ENCODE assay signal across 17 cellular contexts in the genomic region with DNA sequence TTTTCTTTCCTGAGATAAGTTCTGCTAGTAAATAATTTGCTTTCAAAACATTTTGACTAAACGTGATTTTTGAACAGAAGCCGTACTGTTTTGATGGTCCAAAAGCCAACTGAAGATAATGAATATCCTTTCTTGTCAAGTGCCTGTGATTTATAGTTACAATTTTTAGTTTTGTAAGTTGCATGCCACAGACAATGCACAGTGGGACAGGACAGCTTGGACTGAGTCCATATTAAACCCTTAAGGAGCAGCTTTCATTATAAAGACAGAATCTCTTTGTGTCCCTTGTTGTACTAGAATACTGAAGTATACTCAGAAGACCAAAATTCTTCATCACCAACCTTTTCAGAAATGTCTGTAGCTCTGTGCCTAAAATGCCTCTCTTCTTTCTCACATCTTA.
A peak's percentile ranks its signal among the peaks of the same experiment; 100 is the strongest.
DNase-seq lines count a peak whose midpoint lies in the region; ATAC-seq, FAIRE-seq and TF ChIP-seq lines count a peak whose summit lies in the region.
"Had no signal": no experiment of that assay in that cellular context is flagged by ENCODE, and none has a peak within 500 bp of the region (broad histone marks: within the 10 kb centered on the region; RNA-seq: fewer than 3 reads in every experiment).

No MANE protein-coding gene starts in this region.

- H3K4me3 ChIP-seq in K562, result no peak overlapping the region
- peak overlapping the region; percentile 7 for H3K4me3 ChIP-seq in thoracic aorta
- H3K4me3 ChIP-seq: GM12878, GM23248 had no signal

- DNase-seq in RPMI7951 (ENCODE audit: low read depth) (peak; percentile 4), K562 (ENCODE audit: extremely low read depth in 1 of 4, low spot score in 3 of 4) (no peak), thoracic aorta (ENCODE audit: low spot score) (no peak)
- DNase-seq: C1 segment of cervical spinal cord; Caco-2; CD4-positive, alpha-beta memory T cell; DMS153; DND-41; GDM1; H7 had no signal

- H4K20me1 ChIP-seq in K562 (replicated peaks; ENCODE audit: control insufficient read depth, insufficient read depth, low read length), result no peaks in the 10 kb centered on the region

- intact Hi-C loops in K562 (cut with micrococcal nuclease), result no loop called here

- H3K4me1 ChIP-seq in K562 (replicated peaks in 1 of 2; ENCODE audit: control insufficient read depth in 2 of 2, insufficient read depth in 2 of 2, low read length in 2 of 2), result peaks cover 0 to 4% of the 10 kb centered on the region in 2 experiments; a peak in 1 of 5 replicates
- peaks cover 18 to 42% of the 10 kb centered on the region in 2 donors for H3K4me1 ChIP-seq in thoracic aorta (ENCODE audit: control insufficient read depth in 1 of 2, low read depth in 2 of 2)
- H3K4me1 ChIP-seq: Caco-2 had no signal

- in situ Hi-C loops in K562 (cut with MboI), result no loop called here

- no peak for TF ChIP-seq RAD21 in K562 (CRISPR knock-in tag; conservative IDR thresholded peaks at IDR 0.05 in 1 of 2, IDR thresholded peaks at IDR 0.05 in 1 of 2)

- BruUV-seq in K562 (replicated peaks; lab: Mats Ljungman, UMichigan), result no TSS peak

- H2AFZ ChIP-seq in K562 (ENCODE audit: low read depth, low read length), result no peak overlapping the region
- H2AFZ ChIP-seq: GM23248 had no signal

- H3K36me3 ChIP-seq in K562 (ENCODE audit: control insufficient read depth, insufficient read depth, low read length) (no peaks in the 10 kb centered on the region), thoracic aorta (no peaks in the 10 kb centered on the region)

- H3K27me3 ChIP-seq in K562 (ENCODE audit: control insufficient read depth in 2 of 2, insufficient read depth in 2 of 2, low read length in 2 of 2) (peaks cover 14 to 23% of the 10 kb centered on the region in 2 experiments; a peak in 4 of 5 replicates), thoracic aorta (replicated peaks; ENCODE audit: insufficient read depth) (no peaks in the 10 kb centered on the region)

- peak; percentile 78 for FAIRE-seq in G401.6 (lab: Jason Lieb, UNC)
- no peak for FAIRE-seq in K562 (lab: Jason Lieb, UNC)
- FAIRE-seq: GM12878, H1 had no signal

- no peak for TF ChIP-seq EP300 in K562 (IDR thresholded peaks at IDR 0.05; ENCODE audit: low read length)

- CTCF ChIA-PET in K562 (lab: Yijun Ruan, JAX; ENCODE audit: low intra/inter-chr PET ratio), result no interaction called here

- H3K9me3 ChIP-seq in K562 (replicated peaks; ENCODE audit: control insufficient read depth, insufficient read depth, low read depth, low read length), result no peaks in the 10 kb centered on the region
- H3K9me3 ChIP-seq in thoracic aorta, result no peaks in the 10 kb centered on the region
- H3K9me3 ChIP-seq: Caco-2 had no signal

- POLR2A ChIA-PET in K562 (lab: Yijun Ruan, JAX), result interaction anchor here (0.6 kb wide), 1 partner anchor 18 kb away, joined by 3 read pairs; no protein-coding TSS in a partner anchor

- no peaks in the 10 kb centered on the region for H3K9me1 ChIP-seq in K562 (ENCODE audit: control insufficient read depth, insufficient read depth, low read length)

- WGBS in K562 (ENCODE audit: insufficient coverage, low coverage, missing lambda C conversion rate), result 23% methylated on average over 2 of the region's 2 CpGs

- H3K9ac ChIP-seq in K562 (ENCODE audit: insufficient read depth in 1 of 2, low read depth in 2 of 2, low read length in 2 of 2), result no peak overlapping the region
- H3K9ac ChIP-seq: GM23248 had no signal

- H3K27ac ChIP-seq in K562 (ENCODE audit: extremely low read depth, low read depth, low read length), result no peak overlapping the region
- peak overlapping the region; percentile 52 to 75 for H3K27ac ChIP-seq in thoracic aorta
- H3K27ac ChIP-seq: GM23248 had no signal

- ATAC-seq in K562, result no peak
- no peak for ATAC-seq in thoracic aorta (ENCODE audit: insufficient number of reproducible peaks, low FRiP score, low read depth)
- ATAC-seq in HG02763 (IDR thresholded peaks at IDR 0.05; ENCODE audit: unreplicated experiment), result no peak
- ATAC-seq in GM21723 (IDR thresholded peaks at IDR 0.05; ENCODE audit: unreplicated experiment), result no peak
- ATAC-seq in GM21528 (IDR thresholded peaks at IDR 0.05; ENCODE audit: low FRiP score, unreplicated experiment), result no peak
- ATAC-seq: GM12878 had no signal

- H3K4me2 ChIP-seq in K562 (ENCODE audit: insufficient read depth, low read length), result no peak overlapping the region

- H3K79me2 ChIP-seq in K562 (ENCODE audit: control insufficient read depth, insufficient read depth, low read length), result no peaks in the 10 kb centered on the region

- TF ChIP-seq POLR2A in K562 (conservative IDR thresholded peaks at IDR 0.05), result no peak

- TF ChIP-seq CTCF in K562 (IDR thresholded peaks at IDR 0.05 in 2 of 3, conservative IDR thresholded peaks at IDR 0.05 in 1 of 3; ENCODE audit: insufficient read depth in 2 of 3, low read depth in 1 of 3, low read length in 3 of 3) (no peak), thoracic aorta (IDR thresholded peaks at IDR 0.05) (no peak)

TF ChIP-seq in K562, 482 proteins besides CTCF, POLR2A, EP300 and RAD21:
- TF ChIP-seq PYGO2 (tag; IDR thresholded peaks at IDR 0.05) (no peak), MEIS2 (IDR thresholded peaks at IDR 0.05; ENCODE audit: partially characterized antibody) (peak; percentile 16), HOXB6 (CRISPR knock-in tag; IDR thresholded peaks at IDR 0.05; ENCODE audit: borderline replicate concordance) (no peak)
